In genomic region chr20:1327827-1328679, GRCh38 we compare ENCODE assay signal across 9 cellular contexts. TPM values are rescaled to one million over a fixed set of nuclear protein-coding genes. Genes with fewer than 3 reads are reported as not detected.
DNase-seq lines count a peak whose midpoint lies in the region; ATAC-seq and TF ChIP-seq lines count a peak whose summit lies in the region.
"Had no signal": no experiment of that assay in that cellular context is flagged by ENCODE, and none has a peak within 500 bp of the region (broad histone marks: within the 10 kb centered on the region; RNA-seq: fewer than 3 reads in every experiment).

No MANE protein-coding gene starts in this region.

- H3K36me3 ChIP-seq in adipocyte (ENCODE audit: control insufficient read depth, insufficient read depth, low read length, severe bottlenecking) (peaks cover 6% of the 10 kb centered on the region), right lobe of liver (no peaks in the 10 kb centered on the region)

- DNase-seq in activated T-cell treated with anti-CD3 and anti-CD28 coated beads, Interleukin-2, amount 50 U/mL, for 1 hour: peak; percentile 15
- DNase-seq in activated T-cell treated with anti-CD3 and anti-CD28 coated beads for 4 hours (no peak), adipocyte (ENCODE audit: low read depth) (no peak), right lobe of liver (peak in 1 of 3 donors; percentile 78), globus pallidus (ENCODE audit: low spot score) (no peak), iPS-NIHi7 (ENCODE audit: extremely low spot score) (no peak)
- DNase-seq: stimulated activated CD4-positive, alpha-beta T cell treated with anti-CD3 and anti-CD28 coated beads, Interleukin-2, amount 100 ng/mL, for 48 hours had no signal

- H3K9me3 ChIP-seq in adipocyte (ENCODE audit: control insufficient read depth, low read length) (no peaks in the 10 kb centered on the region), right lobe of liver (no peaks in the 10 kb centered on the region)

- H3K4me3 ChIP-seq in adipocyte (ENCODE audit: low read length): peak overlapping the region; percentile 95
- H3K4me3 ChIP-seq in right lobe of liver: peak overlapping the region in 1 of 3 donors; percentile 17

- peak overlapping the region; percentile 100 for H3K9ac ChIP-seq in adipocyte (ENCODE audit: low read length)

- WGBS in right lobe of liver (ENCODE audit: insufficient coverage, low coverage, low lambda C conversion rate, missing lambda C conversion rate): 60% methylated on average over 4 of the region's 7 CpGs

- no peaks in the 10 kb centered on the region for H3K27me3 ChIP-seq in adipocyte (replicated peaks; ENCODE audit: control insufficient read depth, insufficient read depth, low read length)
- H3K27me3 ChIP-seq in right lobe of liver: no peaks in the 10 kb centered on the region

- H3K4me1 ChIP-seq in adipocyte (ENCODE audit: control insufficient read depth, insufficient read depth, low read length): peaks cover 66% of the 10 kb centered on the region
- H3K4me1 ChIP-seq in right lobe of liver: peaks cover 0 to 44% (median 24%) of the 10 kb centered on the region in 4 donors

- H3K27ac ChIP-seq in right lobe of liver (peak overlapping the region; percentile 98 to 100 (median 99)), temporal lobe (ENCODE audit: low read depth, low read length) (peak overlapping the region; percentile 89)

- intact Hi-C loops in right lobe of liver (cut with DNase I): loop anchor here (5.0 to 10.0 kb wide), 2 partner anchors 57 to 64 kb away; partner anchors contain the start of gene FKBP1A (in 1 of the 2)

- peak; percentile 36 to 59 (median 48) for ATAC-seq in right lobe of liver
- ATAC-seq in GM19035 (IDR thresholded peaks at IDR 0.05; ENCODE audit: unreplicated experiment): no peak

- TF ChIP-seq CTCF in right lobe of liver (IDR thresholded peaks at IDR 0.05): no peak

- TF ChIP-seq POLR2A in right lobe of liver (IDR thresholded peaks at IDR 0.05): peak; percentile 43

RNA-seq across cellular contexts. Expression of gene SDCBP2, which starts 0.9 kb away (rescaled TPM):
- total RNA-seq in right lobe of liver (10 to 100 TPM in 3 of 6 experiments, 1 to 10 TPM in 3; 2.0 to 43.3 (median 16.6) TPM), temporal lobe (2.7 TPM)
